ENCODE assay signal across 16 cellular contexts in the genomic region with DNA sequence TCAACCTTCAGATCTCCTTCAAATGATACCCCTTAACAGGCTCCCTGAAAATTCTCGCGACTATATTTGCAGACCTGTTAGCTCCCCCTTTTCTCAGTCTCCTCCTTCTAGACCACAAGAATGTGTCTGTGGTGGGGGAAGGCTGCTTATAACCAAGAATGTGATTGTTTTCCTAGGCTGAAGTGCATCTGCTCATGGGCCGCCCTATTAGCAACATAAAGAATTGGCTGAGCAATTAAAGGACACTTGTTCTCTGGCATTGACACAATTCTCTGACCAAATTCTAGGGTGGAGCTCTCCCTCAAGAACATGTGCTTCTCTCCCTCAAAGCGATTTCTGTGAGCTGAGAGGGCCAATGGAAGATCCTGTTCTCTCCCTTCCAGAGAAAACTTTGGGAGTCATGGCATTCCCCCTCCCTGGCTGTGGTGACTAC.
DNase-seq lines count a peak whose midpoint lies in the region; ATAC-seq and TF ChIP-seq lines count a peak whose summit lies in the region.
"Had no signal": no experiment of that assay in that cellular context is flagged by ENCODE, and none has a peak within 500 bp of the region (broad histone marks: within the 10 kb centered on the region; RNA-seq: fewer than 3 reads in every experiment).

No MANE protein-coding gene starts in this region.

- no peak for ATAC-seq in HG03442 (IDR thresholded peaks at IDR 0.05; ENCODE audit: unreplicated experiment)
- ATAC-seq: heart left ventricle; naive thymus-derived CD4-positive, alpha-beta T cell; psoas muscle had no signal

- peak; percentile 44 for DNase-seq in GM03348 (ENCODE audit: low spot score)
- DNase-seq in RPMI8226 = peak; percentile 67
- peak; percentile 44 for DNase-seq in fibroblast of pulmonary artery (ENCODE audit: low read depth)
- peak; percentile 47 for DNase-seq in non-pigmented ciliary epithelial cell (ENCODE audit: low read depth)
- no peak for DNase-seq in NCI-H2227 treated with DMSO at 0.1 percent for 48 hours (lab: John Stamatoyannopoulos, UW)
- no peak for DNase-seq in GM10266 (ENCODE audit: extremely low spot score)
- DNase-seq in SIG-M5 (lab: John Stamatoyannopoulos, UW) = no peak
- DNase-seq: activated CD4-positive, alpha-beta T cell treated with anti-CD3 and anti-CD28 coated beads for 4 hours; activated T-cell treated with anti-CD3 and anti-CD28 coated beads for 4 hours; heart left ventricle; MG63; naive thymus-derived CD4-positive, alpha-beta T cell; NCI-H2081 treated with DMSO at 0.1 percent for 48 hours; NCI-H748 treated with DMSO at 0.1 percent for 48 hours; psoas muscle had no signal

- H3K4me3 ChIP-seq in fibroblast of pulmonary artery (replicated peaks; ENCODE audit: low read depth, low read length) = no peak overlapping the region
- H3K4me3 ChIP-seq: heart left ventricle, MG63, psoas muscle had no signal

- TF ChIP-seq CTCF in fibroblast of pulmonary artery (IDR thresholded peaks at IDR 0.05; ENCODE audit: low read length, missing control alignments) (no peak), GM10266 (IDR thresholded peaks at IDR 0.05; ENCODE audit: control insufficient read depth, insufficient read depth, low read depth, missing control alignments) (no peak)

Comparison
In these comparisons a context has a peak if more than half of its experiments do, and no peak if none do; other contexts are left out.
1. DNase-seq: peak in GM03348 (single experiment), RPMI8226 (single experiment), fibroblast of pulmonary artery (single experiment) and non-pigmented ciliary epithelial cell (single experiment); none in NCI-H2227 treated with DMSO at 0.1 percent for 48 hours (single experiment), GM10266 (single experiment) and SIG-M5 (single experiment).